Comparison of ENCODE assay signal across 24 cellular contexts in genomic region chrX:118231464-118231863, GRCh38.
"Had no signal": no experiment of that assay in that cellular context is flagged by ENCODE, and none has a peak within 500 bp of the region (broad histone marks: within the 10 kb centered on the region; RNA-seq: fewer than 3 reads in every experiment).

No MANE protein-coding gene starts in this region.

- H3K4me2 ChIP-seq: hepatocyte had no signal

- DNase-seq: activated CD4-positive, alpha-beta T cell treated with anti-CD3 and anti-CD28 coated beads, Interleukin-2, amount 10 ng/mL, durations not matched to agents 7 days and 5 days; activated CD4-positive, CD25-positive, alpha-beta regulatory T cell treated with anti-CD3 and anti-CD28 coated beads, Interleukin-2, amount 50 U/mL, for 72 hours; activated CD8-positive, alpha-beta memory T cell treated with anti-CD3 and anti-CD28 coated beads, Interleukin-2, amount 10 ng/mL, durations not matched to agents 7 days and 5 days; activated CD8-positive, alpha-beta T cell treated with anti-CD3 and anti-CD28 coated beads for 36 hours; activated effector memory CD4-positive, alpha-beta T cell treated with anti-CD3 and anti-CD28 coated beads, Interleukin-2, amount 50 U/mL, for 16 hours; activated naive CD4-positive, alpha-beta T cell treated with anti-CD3 and anti-CD28 coated beads, Interleukin-2, amount 50 U/mL, for 16 hours; activated naive CD8-positive, alpha-beta T cell treated with anti-CD3 and anti-CD28 coated beads, Interleukin-2, amount 50 U/mL, for 24 hours; activated T-cell treated with anti-CD3 and anti-CD28 coated beads for 4 hours; central memory CD4-positive, alpha-beta T cell; colonic mucosa; effector CD8-positive, alpha-beta T cell; foreskin melanocyte; glutamatergic neuron; immature natural killer cell; left lung; natural killer cell; retina; spleen; stimulated activated CD4-positive, alpha-beta T cell treated with anti-CD3 and anti-CD28 coated beads, Interleukin-4, amount 100 ng/mL, for 1 hour; stimulated activated naive CD4-positive, alpha-beta T cell had no signal

- H3K4me3 ChIP-seq: colonic mucosa, esophagus muscularis mucosa, hepatocyte, left lung, spleen, thoracic aorta had no signal

- ATAC-seq: activated CD8-positive, alpha-beta memory T cell treated with anti-CD3 and anti-CD28 coated beads, Interleukin-2, amount 10 ng/mL, durations not matched to agents 7 days and 5 days; activated CD8-positive, alpha-beta T cell treated with anti-CD3 and anti-CD28 coated beads for 36 hours; activated naive CD8-positive, alpha-beta T cell treated with anti-CD3 and anti-CD28 coated beads, Interleukin-2, amount 50 U/mL, for 24 hours; left lung; natural killer cell had no signal

- H3K27ac ChIP-seq: colonic mucosa, esophagus muscularis mucosa, hepatocyte, left lung, spleen, thoracic aorta, VCaP had no signal

- H3K36me3 ChIP-seq: colonic mucosa, esophagus muscularis mucosa, left lung, spleen, thoracic aorta had no signal

- H2AFZ ChIP-seq: hepatocyte had no signal

- H3K79me2 ChIP-seq: hepatocyte had no signal

- H3K9me3 ChIP-seq: colonic mucosa, esophagus muscularis mucosa, left lung, thoracic aorta had no signal

- H3K4me1 ChIP-seq: colonic mucosa, esophagus muscularis mucosa, left lung, spleen had no signal

- H3K27me3 ChIP-seq: colonic mucosa, esophagus muscularis mucosa, hepatocyte, left lung had no signal
